Comparison of ENCODE assay signal across 13 cellular contexts in genomic region chr2:108591163-108591562, GRCh38. TPM values are rescaled to one million over a fixed set of nuclear protein-coding genes. Genes with fewer than 3 reads are reported as not detected.
A peak's percentile ranks its signal among the peaks of the same experiment; 100 is the strongest.
DNase-seq lines count a peak whose midpoint lies in the region; ATAC-seq and TF ChIP-seq lines count a peak whose summit lies in the region.
"Had no signal": no experiment of that assay in that cellular context is flagged by ENCODE, and none has a peak within 500 bp of the region (broad histone marks: within the 10 kb centered on the region; RNA-seq: fewer than 3 reads in every experiment).

No MANE protein-coding gene starts in this region.

- H2BK15ac ChIP-seq in IMR-90 (ENCODE audit: low read depth, low read length): no peak overlapping the region

- in situ Hi-C loops in IMR-90 (cut with MboI; ENCODE audit: low sequenced_read_pairs): no loop called here

- H3K27ac ChIP-seq in IMR-90 (ENCODE audit: insufficient read depth, low read length) (no peak overlapping the region), endodermal cell (ENCODE audit: low read depth, low read length) (no peak overlapping the region), hepatocyte (no peak overlapping the region)
- H3K27ac ChIP-seq: ovary had no signal

- DNase-seq in IMR-90: no peak
- no peak for DNase-seq in endodermal cell
- no peak for DNase-seq in hepatocyte (ENCODE audit: low spot score)
- no peak for DNase-seq in WTC11 (ENCODE audit: low spot score)
- DNase-seq in NAMALWA (ENCODE audit: low spot score): no peak
- DNase-seq: DMS79, NCI-H446, ovary had no signal

- peak overlapping the region; percentile 81; the same call in 1 of the 2 replicates for H3K23ac ChIP-seq in IMR-90 (ENCODE audit: low read depth, low read length)

- no peak overlapping the region for H3K4me3 Mint-ChIP-seq in endodermal cell
- no peak overlapping the region for H3K4me3 Mint-ChIP-seq in WTC11
- H3K4me3 Mint-ChIP-seq: brain had no signal

- peak overlapping the region; percentile 51; the same call in 1 of the 2 replicates for H3K18ac ChIP-seq in IMR-90 (ENCODE audit: low read depth, low read length)

- H3K9me1 ChIP-seq in IMR-90 (ENCODE audit: insufficient read depth, low read length): peaks cover 13% of the 10 kb centered on the region

- H4K8ac ChIP-seq in IMR-90 (ENCODE audit: low read depth in 2 of 2, low read length in 2 of 2): peak overlapping the region in 1 of 2 experiments; percentile 42; a peak in 1 of 4 replicates

- no peak overlapping the region for H2BK5ac ChIP-seq in IMR-90 (ENCODE audit: low read depth, low read length, poor library complexity, severe bottlenecking)

- H4K5ac ChIP-seq in IMR-90 (ENCODE audit: low read depth, low read length): no peak overlapping the region; the same call in 1 of the 2 replicates

- peaks cover 47% of the 10 kb centered on the region for H3K4me1 Mint-ChIP-seq in endodermal cell
- H3K4me1 Mint-ChIP-seq in WTC11: peaks cover 43% of the 10 kb centered on the region

- no peak overlapping the region for H3K56ac ChIP-seq in IMR-90 (ENCODE audit: extremely low read depth, insufficient read depth, low read length)

- peak overlapping the region; percentile 2 for H3K27ac Mint-ChIP-seq in endodermal cell
- no peak overlapping the region; the same call in 1 of the 2 replicates for H3K27ac Mint-ChIP-seq in WTC11

- H3K36me3 ChIP-seq in IMR-90 (ENCODE audit: control insufficient read depth, insufficient read depth, low read length): no peaks in the 10 kb centered on the region
- H3K36me3 ChIP-seq in endodermal cell (ENCODE audit: control insufficient read depth, insufficient read depth, low read length): no peaks in the 10 kb centered on the region
- H3K36me3 ChIP-seq in hepatocyte (replicated peaks; ENCODE audit: insufficient read depth, low read depth): no peaks in the 10 kb centered on the region
- H3K36me3 ChIP-seq: HAP-1, ovary had no signal

- H3K4ac ChIP-seq in IMR-90 (ENCODE audit: low read depth, low read length): peak overlapping the region; percentile 30

- no peak for TF ChIP-seq RAD21 in IMR-90 (IDR thresholded peaks at IDR 0.05; ENCODE audit: low read length)

- H3K14ac ChIP-seq in IMR-90 (replicated peaks; ENCODE audit: low read depth, low read length): peak overlapping the region; percentile 5; the same call in 1 of the 2 replicates

- WGBS in IMR-90 (ENCODE audit: extremely low coverage in 2 of 2, insufficient read length in 1 of 2), 2 experiments: 100% methylated on average over 4 of the region's 6 CpGs; no CpG with 5 or more reads in 1 of the 2 experiments
- 82 to 97% methylated on average over 6 of the region's 6 CpGs for WGBS in endodermal cell (ENCODE audit: insufficient coverage in 1 of 2, insufficient read length in 1 of 2), 2 experiments
- WGBS in hepatocyte (ENCODE audit: low lambda C conversion rate, missing lambda C conversion rate): 97% methylated on average over 6 of the region's 6 CpGs

- H3K4me1 ChIP-seq in IMR-90 (ENCODE audit: control insufficient read depth, insufficient read depth, low read length) (peaks cover 26% of the 10 kb centered on the region), endodermal cell (ENCODE audit: control insufficient read depth, insufficient read depth, low read length) (peaks cover 31% of the 10 kb centered on the region), hepatocyte (ENCODE audit: insufficient read depth) (peaks cover 63% of the 10 kb centered on the region)

- no peaks in the 10 kb centered on the region for H3K9me2 ChIP-seq in hepatocyte (replicated peaks; ENCODE audit: insufficient read depth)

- H3K9ac ChIP-seq in IMR-90 (ENCODE audit: low read depth, low read length) (no peak overlapping the region), endodermal cell (ENCODE audit: extremely low read depth, low read length, poor library complexity, severe bottlenecking) (no peak overlapping the region)

- ATAC-seq in GM18502 (IDR thresholded peaks at IDR 0.05; ENCODE audit: poor library complexity, unreplicated experiment) (peak; percentile 40), GM21529 (IDR thresholded peaks at IDR 0.05; ENCODE audit: unreplicated experiment) (peak; percentile 40), IMR-90 (ENCODE audit: low read depth) (no peak), HG02973 (IDR thresholded peaks at IDR 0.05; ENCODE audit: unreplicated experiment) (no peak), WTC11 (no peak)

- H3K9me3 ChIP-seq in IMR-90 (ENCODE audit: control insufficient read depth, insufficient read depth, low read length) (no peaks in the 10 kb centered on the region), endodermal cell (ENCODE audit: control insufficient read depth, low read length) (no peaks in the 10 kb centered on the region), hepatocyte (ENCODE audit: low read depth) (no peaks in the 10 kb centered on the region)
- H3K9me3 ChIP-seq: HAP-1, ovary had no signal

- no peak for TF ChIP-seq POLR2A in IMR-90 (IDR thresholded peaks at IDR 0.05; ENCODE audit: low read depth, low read length)

- H3K4me3 ChIP-seq in IMR-90 (ENCODE audit: insufficient read depth, low read depth, low read length): no peak overlapping the region
- H3K4me3 ChIP-seq in endodermal cell (ENCODE audit: low read length): no peak overlapping the region
- H3K4me3 ChIP-seq in hepatocyte: no peak overlapping the region
- H3K4me3 ChIP-seq: HAP-1, ovary had no signal

- H3K79me2 ChIP-seq in hepatocyte: peaks cover 74% of the 10 kb centered on the region

- H2AFZ ChIP-seq in IMR-90 (replicated peaks; ENCODE audit: low read length, poor library complexity): no peak overlapping the region
- no peak overlapping the region for H2AFZ ChIP-seq in hepatocyte

- no peak overlapping the region for H3K4me2 ChIP-seq in IMR-90 (ENCODE audit: low read depth, low read length)
- H3K4me2 ChIP-seq in hepatocyte: no peak overlapping the region

- no peak overlapping the region for H2AK9ac ChIP-seq in IMR-90 (replicated peaks; ENCODE audit: low read depth, low read length, poor library complexity)

- H2BK20ac ChIP-seq in IMR-90 (ENCODE audit: low read depth, low read length): no peak overlapping the region

- POLR2A ChIA-PET in IMR-90 (lab: Charles Lee; ENCODE audit: unreplicated experiment) (no interaction called here), WTC11 (lab: Charles Lee) (no interaction called here)

- no TSS peak for BruUV-seq in IMR-90 (replicated peaks; lab: Mats Ljungman, UMichigan)

- peaks cover 10% of the 10 kb centered on the region; the same call in 1 of the 2 replicates for H4K20me1 ChIP-seq in IMR-90 (ENCODE audit: insufficient read depth, low read length)
- peaks cover 8% of the 10 kb centered on the region for H4K20me1 ChIP-seq in hepatocyte (ENCODE audit: insufficient read depth, poor library complexity, severe bottlenecking)

- H3K27me3 ChIP-seq in IMR-90 (ENCODE audit: control insufficient read depth, insufficient read depth, low read length): no peaks in the 10 kb centered on the region
- no peaks in the 10 kb centered on the region for H3K27me3 ChIP-seq in endodermal cell (ENCODE audit: control insufficient read depth, insufficient read depth, low read length, poor library complexity, severe bottlenecking)
- no peaks in the 10 kb centered on the region for H3K27me3 ChIP-seq in hepatocyte
- H3K27me3 ChIP-seq: ovary had no signal

- CTCF ChIA-PET in IMR-90 (lab: Yijun Ruan, JAX): no interaction called here
- CTCF ChIA-PET in WTC11 (lab: Charles Lee): no interaction called here

- intact Hi-C loops in IMR-90 (cut with micrococcal nuclease): no loop called here

- dilution Hi-C loops in IMR-90 (cut with HindIII; ENCODE audit: low sequenced_read_pairs, unreplicated experiment): no loop called here

- no peaks in the 10 kb centered on the region for H3K27me3 Mint-ChIP-seq in endodermal cell (ENCODE audit: insufficient read depth)
- no peaks in the 10 kb centered on the region for H3K27me3 Mint-ChIP-seq in WTC11 (ENCODE audit: low read depth)

- H3K9me3 Mint-ChIP-seq in endodermal cell (no peaks in the 10 kb centered on the region), WTC11 (peaks cover 5% of the 10 kb centered on the region)
- H3K9me3 Mint-ChIP-seq: brain had no signal

- H3K79me1 ChIP-seq in IMR-90 (ENCODE audit: low read depth in 1 of 2, low read length in 2 of 2): peaks cover 31 to 61% of the 10 kb centered on the region in 2 experiments

- TF ChIP-seq CTCF in IMR-90 (conservative IDR thresholded peaks at IDR 0.05; ENCODE audit: low read depth, low read length) (no peak), endodermal cell (conservative IDR thresholded peaks at IDR 0.05) (no peak), hepatocyte (IDR thresholded peaks at IDR 0.05; ENCODE audit: poor library complexity) (no peak), WTC11 (IDR thresholded peaks at IDR 0.05) (no peak)

- no peak overlapping the region; the same call in 1 of the 2 replicates for H4K91ac ChIP-seq in IMR-90 (ENCODE audit: insufficient read depth, low read depth, low read length)

- H2BK120ac ChIP-seq in IMR-90 (ENCODE audit: low read depth, low read length): no peak overlapping the region; the same call in 1 of the 2 replicates

- no peaks in the 10 kb centered on the region for H3K36me3 Mint-ChIP-seq in endodermal cell (ENCODE audit: low read depth)
- no peaks in the 10 kb centered on the region for H3K36me3 Mint-ChIP-seq in WTC11
- H3K36me3 Mint-ChIP-seq: brain had no signal

- H2AK5ac ChIP-seq in IMR-90 (ENCODE audit: low read depth, low read length): peak overlapping the region; percentile 52; the same call in 1 of the 2 replicates

TF ChIP-seq in IMR-90, 13 proteins besides CTCF, POLR2A, EP300 and RAD21 (continues in another document):
- TF ChIP-seq RFX5 (IDR thresholded peaks at IDR 0.05; ENCODE audit: low read depth, low read length) (no peak), CHD1 (IDR thresholded peaks at IDR 0.05; ENCODE audit: low read depth, low read length) (no peak), MXI1 (IDR thresholded peaks at IDR 0.05; ENCODE audit: borderline replicate concordance, low read depth, low read length) (no peak), MAZ (IDR thresholded peaks at IDR 0.05; ENCODE audit: borderline replicate concordance, low read depth, low read length) (no peak), NFE2L2 (IDR thresholded peaks at IDR 0.05; ENCODE audit: low read depth, low read length) (no peak)

TF ChIP-seq in WTC11, 78 proteins besides CTCF, POLR2A, EP300 and RAD21 (continues in another document):
- TF ChIP-seq, protein P1, sequence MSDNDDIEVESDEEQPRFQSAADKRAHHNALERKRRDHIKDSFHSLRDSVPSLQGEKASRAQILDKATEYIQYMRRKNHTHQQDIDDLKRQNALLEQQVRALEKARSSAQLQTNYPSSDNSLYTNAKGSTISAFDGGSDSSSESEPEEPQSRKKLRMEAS (CRISPR knock-in tag; IDR thresholded peaks at IDR 0.05): no peak
- no peak for TF ChIP-seq SMAD3 (CRISPR knock-in tag; IDR thresholded peaks at IDR 0.05; ENCODE audit: borderline replicate concordance)
- no peak for TF ChIP-seq HMGA2 (CRISPR knock-in tag; IDR thresholded peaks at IDR 0.05)
- no peak for TF ChIP-seq TEAD1 (CRISPR knock-in tag; IDR thresholded peaks at IDR 0.05)

RNA-seq across cellular contexts. Expression of gene LIMS1, which starts 56.9 kb away (rescaled TPM):
- total RNA-seq in IMR-90 (2012; rRNA removed) (125 and 131 TPM in 2 replicates), endodermal cell (10 to 100 TPM; 45.9 to 46.6 TPM), hepatocyte (64.6 and 102 TPM in 2 replicates), WTC11 (2021) (40.7 to 50.6 TPM (median 43.4 TPM) in 3 replicates)
- polyA plus RNA-seq in IMR-90 (2012; rRNA removed) (51.8 and 59.1 TPM in 2 replicates), hepatocyte (37.1 and 40.0 TPM in 2 replicates)
- polyA plus RNA-seq in IMR-90 (2012; cell fraction: cytosol; rRNA removed): 58.5 and 87.4 TPM in 2 replicates
- 76.8 and 143 TPM in 2 replicates for polyA plus RNA-seq in IMR-90 (2012; cell fraction: nucleus; rRNA removed; ENCODE audit: low replicate concordance)
- polyA plus RNA-seq in endodermal cell (2013, experiment 1 of 2): 25.5 TPM
- 27.3 TPM for polyA plus RNA-seq in endodermal cell (2013, experiment 2 of 2)

Comparison
In these comparisons a context has a peak if more than half of its experiments do, and no peak if none do; other contexts are left out.
1. ATAC-seq: peak in GM18502 (single experiment) and GM21529 (single experiment); none in IMR-90 (single experiment), HG02973 (single experiment) and WTC11 (single experiment).